In the genomic region with DNA sequence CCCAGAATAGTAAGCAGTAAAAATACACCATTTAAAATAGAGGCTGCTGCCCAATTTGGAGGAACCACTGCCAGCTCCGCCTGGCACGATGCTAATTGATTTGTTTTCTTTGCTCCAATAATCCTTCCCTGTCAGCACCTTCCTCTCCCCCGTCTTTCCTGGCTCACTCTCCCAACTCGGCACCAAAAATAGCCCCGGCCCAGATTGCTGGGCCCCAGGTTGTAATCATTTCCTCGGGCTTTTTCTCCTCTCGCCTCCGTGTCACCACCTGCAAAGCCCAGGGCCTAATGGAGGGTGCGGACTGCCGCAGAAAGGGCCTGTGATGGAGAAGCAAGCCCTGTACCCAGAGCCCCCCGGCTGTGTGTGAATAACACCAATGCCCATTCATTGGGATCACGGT, we compare ENCODE assay signal across 25 cellular contexts.
"Had no signal": no experiment of that assay in that cellular context is flagged by ENCODE, and none has a peak within 500 bp of the region (broad histone marks: within the 10 kb centered on the region; RNA-seq: fewer than 3 reads in every experiment).

No MANE protein-coding gene starts in this region.

- H3K4me1 Mint-ChIP-seq: activated naive CD8-positive, alpha-beta T cell treated with anti-CD3 and anti-CD28 coated beads, Interleukin-2, amount 50 U/mL, for 24 hours; stimulated activated naive CD8-positive, alpha-beta T cell treated with anti-CD3 and anti-CD28 coated beads, Interleukin-15, amount 100 ng/mL, for 72 hours had no signal

- H3K9me3 ChIP-seq: gastroesophageal sphincter, tibial artery had no signal

- ATAC-seq: activated CD8-positive, alpha-beta T cell treated with anti-CD3 and anti-CD28 coated beads, Interleukin-2, amount 10 ng/mL, durations not matched to agents 7 days and 5 days; activated naive CD8-positive, alpha-beta T cell treated with anti-CD3 and anti-CD28 coated beads, Interleukin-2, amount 50 U/mL, for 24 hours; body of pancreas; gastroesophageal sphincter; stimulated activated effector memory CD8-positive, alpha-beta T cell treated with anti-CD3 and anti-CD28 coated beads, Interleukin-12 subunit alpha, Interleukin-12 subunit beta, amount 100 ng/mL, for 72 hours; stimulated activated naive CD8-positive, alpha-beta T cell treated with anti-CD3 and anti-CD28 coated beads, Interleukin-15, amount 100 ng/mL, for 72 hours had no signal

- H2AFZ ChIP-seq: parathyroid adenoma had no signal

- H3K36me3 ChIP-seq: gastroesophageal sphincter, tibial artery had no signal

- DNase-seq: activated CD4-positive, alpha-beta T cell treated with anti-CD3 and anti-CD28 coated beads for 1 hour; activated CD4-positive, alpha-beta T cell treated with anti-CD3 and anti-CD28 coated beads, Interleukin-2, amount 50 U/mL, for 1 hour; activated CD8-positive, alpha-beta T cell treated with anti-CD3 and anti-CD28 coated beads, Interleukin-2, amount 10 ng/mL, durations not matched to agents 7 days and 5 days; activated gamma-delta T cell; activated naive CD4-positive, alpha-beta T cell treated with anti-CD3 and anti-CD28 coated beads, Interleukin-2, amount 50 U/mL, for 16 hours; activated naive CD8-positive, alpha-beta T cell treated with anti-CD3 and anti-CD28 coated beads, Interleukin-2, amount 50 U/mL, for 24 hours; body of pancreas; central memory CD4-positive, alpha-beta T cell; endodermal cell; head of caudate nucleus; kidney glomerular epithelial cell; midbrain; small intestine; stimulated activated CD4-positive, alpha-beta T cell treated with anti-CD3 and anti-CD28 coated beads, Interleukin-2, amount 100 ng/mL, for 24 hours; stimulated activated naive CD8-positive, alpha-beta T cell treated with anti-CD3 and anti-CD28 coated beads, Interleukin-15, amount 100 ng/mL, for 72 hours; T-helper 1 cell; T-helper 9 cell; tibial artery had no signal

- H3K27me3 ChIP-seq: body of pancreas, gastroesophageal sphincter had no signal

- H3K79me2 ChIP-seq: parathyroid adenoma had no signal

- H3K27ac ChIP-seq: body of pancreas, coronary artery, epithelial cell of prostate, parathyroid adenoma, tibial artery had no signal

- H3K4me1 ChIP-seq: parathyroid adenoma had no signal

- H3K36me3 Mint-ChIP-seq: stimulated activated effector memory CD8-positive, alpha-beta T cell treated with anti-CD3 and anti-CD28 coated beads, Interleukin-12 subunit alpha, Interleukin-12 subunit beta, amount 100 ng/mL, for 72 hours had no signal

- H3K4me3 Mint-ChIP-seq: activated CD8-positive, alpha-beta T cell treated with anti-CD3 and anti-CD28 coated beads, Interleukin-2, amount 10 ng/mL, durations not matched to agents 7 days and 5 days; activated naive CD8-positive, alpha-beta T cell treated with anti-CD3 and anti-CD28 coated beads, Interleukin-2, amount 50 U/mL, for 24 hours; activated T-helper 1 cell treated with anti-CD3 and anti-CD28 coated beads, Interleukin-12 subunit alpha, Interleukin-12 subunit beta, Interleukin-2, Interleukin-4 antibody, amounts not matched to agents 30 ng/mL and 10 ng/mL and 1 ng/mL, durations not matched to agents 14 hours and 24 hours and 36 hours; endodermal cell; nephron; stimulated activated effector memory CD8-positive, alpha-beta T cell treated with anti-CD3 and anti-CD28 coated beads, Interleukin-12 subunit alpha, Interleukin-12 subunit beta, amount 100 ng/mL, for 72 hours; stimulated activated naive CD8-positive, alpha-beta T cell treated with anti-CD3 and anti-CD28 coated beads, Interleukin-15, amount 100 ng/mL, for 72 hours had no signal

- H3K27ac Mint-ChIP-seq: activated CD8-positive, alpha-beta T cell treated with anti-CD3 and anti-CD28 coated beads, Interleukin-2, amount 10 ng/mL, durations not matched to agents 7 days and 5 days; activated naive CD8-positive, alpha-beta T cell treated with anti-CD3 and anti-CD28 coated beads, Interleukin-2, amount 50 U/mL, for 24 hours; activated T-helper 1 cell treated with anti-CD3 and anti-CD28 coated beads, Interleukin-12 subunit alpha, Interleukin-12 subunit beta, Interleukin-2, Interleukin-4 antibody, amounts not matched to agents 30 ng/mL and 10 ng/mL and 1 ng/mL, durations not matched to agents 14 hours and 24 hours and 36 hours; endodermal cell; nephron; stimulated activated effector memory CD8-positive, alpha-beta T cell treated with anti-CD3 and anti-CD28 coated beads, Interleukin-12 subunit alpha, Interleukin-12 subunit beta, amount 100 ng/mL, for 72 hours had no signal

- H3K4me3 ChIP-seq: body of pancreas, coronary artery, gastroesophageal sphincter, tibial artery had no signal
